In the genomic region with DNA sequence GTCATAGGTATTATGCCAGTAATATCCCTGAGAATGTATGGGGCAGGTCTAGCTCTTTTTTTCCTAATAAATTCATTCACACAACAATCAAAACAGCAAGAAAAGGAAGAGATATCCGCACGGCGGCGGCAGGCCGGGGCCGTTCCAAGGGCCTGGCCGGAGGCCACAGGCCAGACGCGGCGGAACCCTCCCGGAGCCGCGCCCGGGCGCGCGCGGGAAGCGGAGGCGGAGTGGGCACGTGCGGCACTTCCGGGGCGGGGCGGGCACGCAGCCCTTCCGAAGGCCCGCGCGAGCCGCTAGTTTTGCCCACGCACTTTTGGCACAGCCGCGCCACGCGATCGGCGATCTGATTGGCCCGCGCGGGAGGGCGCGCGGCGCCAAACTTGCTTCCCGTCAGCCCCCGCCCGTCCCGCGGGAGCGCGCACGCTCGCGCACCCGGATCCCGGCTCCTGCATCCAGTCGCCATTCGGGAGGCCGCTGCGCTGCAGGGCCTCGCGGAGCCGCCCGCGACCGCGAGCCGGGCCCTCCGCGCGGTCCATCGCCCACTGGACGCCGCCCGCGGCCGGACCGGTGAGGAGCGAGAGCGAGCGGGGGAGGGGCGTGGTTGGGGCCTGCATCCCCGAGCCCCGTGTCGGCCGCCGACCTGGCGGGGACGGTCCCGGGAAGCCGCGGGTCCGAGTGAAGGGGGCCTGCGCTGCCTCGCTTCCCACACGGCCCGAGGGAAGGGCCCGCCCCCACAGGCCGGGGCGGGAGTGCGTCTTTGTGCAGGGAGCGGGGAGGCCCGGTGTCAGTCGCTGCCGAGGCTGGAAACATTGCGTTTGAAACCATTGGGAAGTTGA, we compare ENCODE assay signal across 8 cellular contexts. TPM values are rescaled to one million over a fixed set of nuclear protein-coding genes. Genes with fewer than 3 reads are reported as not detected.
A peak's percentile ranks its signal among the peaks of the same experiment; 100 is the strongest.
DNase-seq lines count a peak whose midpoint lies in the region; ATAC-seq and TF ChIP-seq lines count a peak whose summit lies in the region.

A gene with protein sequence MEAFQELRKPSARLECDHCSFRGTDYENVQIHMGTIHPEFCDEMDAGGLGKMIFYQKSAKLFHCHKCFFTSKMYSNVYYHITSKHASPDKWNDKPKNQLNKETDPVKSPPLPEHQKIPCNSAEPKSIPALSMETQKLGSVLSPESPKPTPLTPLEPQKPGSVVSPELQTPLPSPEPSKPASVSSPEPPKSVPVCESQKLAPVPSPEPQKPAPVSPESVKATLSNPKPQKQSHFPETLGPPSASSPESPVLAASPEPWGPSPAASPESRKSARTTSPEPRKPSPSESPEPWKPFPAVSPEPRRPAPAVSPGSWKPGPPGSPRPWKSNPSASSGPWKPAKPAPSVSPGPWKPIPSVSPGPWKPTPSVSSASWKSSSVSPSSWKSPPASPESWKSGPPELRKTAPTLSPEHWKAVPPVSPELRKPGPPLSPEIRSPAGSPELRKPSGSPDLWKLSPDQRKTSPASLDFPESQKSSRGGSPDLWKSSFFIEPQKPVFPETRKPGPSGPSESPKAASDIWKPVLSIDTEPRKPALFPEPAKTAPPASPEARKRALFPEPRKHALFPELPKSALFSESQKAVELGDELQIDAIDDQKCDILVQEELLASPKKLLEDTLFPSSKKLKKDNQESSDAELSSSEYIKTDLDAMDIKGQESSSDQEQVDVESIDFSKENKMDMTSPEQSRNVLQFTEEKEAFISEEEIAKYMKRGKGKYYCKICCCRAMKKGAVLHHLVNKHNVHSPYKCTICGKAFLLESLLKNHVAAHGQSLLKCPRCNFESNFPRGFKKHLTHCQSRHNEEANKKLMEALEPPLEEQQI (plus strand): TSS at position 430 of the 839 bp plus-strand sequence. CDS start 9,340 bp downstream, outside the sequence.

- H4K20me1 ChIP-seq in MM.1S (ENCODE audit: insufficient read depth, low read length) (0 out of 2 replicates have a peak, but pooled peaks cover 3% of the 10 kb centered on the region), neural cell (ENCODE audit: insufficient read depth) (no peaks in the 10 kb centered on the region)

- peaks cover 50% of the 10 kb centered on the region for H3K4me1 Mint-ChIP-seq in stimulated activated naive CD8-positive, alpha-beta T cell treated with anti-CD3 and anti-CD28 coated beads, Interleukin-15, amount 100 ng/mL, for 72 hours

- ATAC-seq in stimulated activated naive CD8-positive, alpha-beta T cell treated with anti-CD3 and anti-CD28 coated beads, Interleukin-15, amount 100 ng/mL, for 72 hours, result peak; percentile 92

- peaks cover 33% of the 10 kb centered on the region for H3K4me1 ChIP-seq in MM.1S (ENCODE audit: low read length)

- H3K27me3 ChIP-seq in MM.1S (replicated peaks; ENCODE audit: insufficient read depth, low read length) (no peaks in the 10 kb centered on the region), neural cell (ENCODE audit: insufficient read depth, low read depth, low read length) (no peaks in the 10 kb centered on the region)

- H3K9me2 ChIP-seq in MM.1S (replicated peaks; ENCODE audit: insufficient read depth, low read length) (no peaks in the 10 kb centered on the region), neural cell (ENCODE audit: insufficient read depth, low read length) (no peaks in the 10 kb centered on the region)

- peak within 1 kb of the TSS; percentile 64 for H3K4me2 ChIP-seq in MM.1S (ENCODE audit: low read depth, low read length)
- H3K4me2 ChIP-seq in neural cell (ENCODE audit: low read length), result peak within 1 kb of the TSS; percentile 91

- peak; percentile 32 for TF ChIP-seq RAD21 in neural cell (conservative IDR thresholded peaks at IDR 0.05)

- H3K4me3 ChIP-seq in MM.1S (ENCODE audit: low read length) (peak within 1 kb of the TSS; percentile 61), fibroblast of villous mesenchyme (ENCODE audit: low read depth, low read length) (peak within 1 kb of the TSS; percentile 80), neural cell (ENCODE audit: low read length) (peak within 1 kb of the TSS; percentile 74)

- H3F3A ChIP-seq in MM.1S (ENCODE audit: insufficient read depth, low read length) (peaks cover 33% of the 10 kb centered on the region), neural cell (ENCODE audit: insufficient read depth, low read length, poor library complexity, severe bottlenecking) (no peaks in the 10 kb centered on the region)

- no peaks in the 10 kb centered on the region for H3K27me3 Mint-ChIP-seq in stimulated activated naive CD8-positive, alpha-beta T cell treated with anti-CD3 and anti-CD28 coated beads, Interleukin-15, amount 100 ng/mL, for 72 hours

- TF ChIP-seq CTCF in MM.1S (IDR thresholded peaks at IDR 0.05; ENCODE audit: low read length) (no peak), fibroblast of villous mesenchyme (IDR thresholded peaks at IDR 0.05; ENCODE audit: insufficient read depth, low read depth, low read length) (peak; percentile 14), neural cell (IDR thresholded peaks at IDR 0.05; ENCODE audit: poor library complexity, severe bottlenecking) (peak; percentile 40)

- H3K9ac ChIP-seq in MM.1S (ENCODE audit: low read length), result peak within 1 kb of the TSS; percentile 75
- peak within 1 kb of the TSS; percentile 85 for H3K9ac ChIP-seq in neural cell (ENCODE audit: low read length)

- H3K27ac Mint-ChIP-seq in stimulated activated naive CD8-positive, alpha-beta T cell treated with anti-CD3 and anti-CD28 coated beads, Interleukin-15, amount 100 ng/mL, for 72 hours, result peak within 1 kb of the TSS; percentile 98 to 99

- TF ChIP-seq EP300 in neural cell (conservative IDR thresholded peaks at IDR 0.05; ENCODE audit: poor library complexity, severe bottlenecking), result peak; percentile 64

- H3K9me3 ChIP-seq in MM.1S (replicated peaks; ENCODE audit: insufficient read depth, low read length), result no peaks in the 10 kb centered on the region
- H3K9me3 ChIP-seq in neural cell (ENCODE audit: low read length), result no peaks in the 10 kb centered on the region

- H2AFZ ChIP-seq in MM.1S (ENCODE audit: low read length) (peak within 1 kb of the TSS; percentile 58), neural cell (ENCODE audit: low read depth, low read length) (peak within 1 kb of the TSS; percentile 5)

- DNase-seq in GDM1 (lab: John Stamatoyannopoulos, UW) (peak; percentile 98), HCEC 1CT (peak; percentile 96), MM.1S (peak; percentile 95), SIG-M5 treated with dmso at 0.1 percent for 504 hours (lab: John Stamatoyannopoulos, UW; ENCODE audit: unreplicated experiment) (peak; percentile 97), activated gamma-delta T cell treated with Interleukin-2 at 50 U/mL for 16 hours (peak; percentile 83), fibroblast of villous mesenchyme (ENCODE audit: low read depth) (peak; percentile 96)
- peak; percentile 93 to 96 for DNase-seq in stimulated activated naive CD8-positive, alpha-beta T cell treated with anti-CD3 and anti-CD28 coated beads, Interleukin-15, amount 100 ng/mL, for 72 hours

- no peaks in the 10 kb centered on the region for H3K36me3 ChIP-seq in MM.1S (replicated peaks; ENCODE audit: insufficient read depth, low read length)
- no peaks in the 10 kb centered on the region for H3K36me3 ChIP-seq in neural cell (ENCODE audit: insufficient read depth, low read length)

- peaks cover 0 to 4% of the 10 kb centered on the region in 2 donors for H3K9me3 Mint-ChIP-seq in stimulated activated naive CD8-positive, alpha-beta T cell treated with anti-CD3 and anti-CD28 coated beads, Interleukin-15, amount 100 ng/mL, for 72 hours

- H3K79me2 ChIP-seq in MM.1S (ENCODE audit: low read length) (peaks cover 45% of the 10 kb centered on the region), neural cell (replicated peaks; ENCODE audit: insufficient read depth, low read length) (peaks cover 45% of the 10 kb centered on the region)

- peak within 1 kb of the TSS; percentile 75 to 91 for H3K4me3 Mint-ChIP-seq in stimulated activated naive CD8-positive, alpha-beta T cell treated with anti-CD3 and anti-CD28 coated beads, Interleukin-15, amount 100 ng/mL, for 72 hours

- H3K27ac ChIP-seq in MM.1S (ENCODE audit: low read length) (peak within 1 kb of the TSS; percentile 76), neural cell (ENCODE audit: low read length) (peak within 1 kb of the TSS; percentile 75)

TF ChIP-seq in neural cell, 6 proteins besides CTCF, POLR2A, EP300 and RAD21:
- peak; percentile 85 for TF ChIP-seq MXI1 (conservative IDR thresholded peaks at IDR 0.05; ENCODE audit: poor library complexity, severe bottlenecking)
- no peak for TF ChIP-seq EZH2 (IDR thresholded peaks at IDR 0.05; ENCODE audit: borderline replicate concordance, insufficient read depth, low read length, poor library complexity, severe bottlenecking)
- TF ChIP-seq POLR2AphosphoS5 (IDR thresholded peaks at IDR 0.05), result peak; percentile 81
- peak; percentile 33 for TF ChIP-seq SMC3 (conservative IDR thresholded peaks at IDR 0.05; ENCODE audit: poor library complexity)
- TF ChIP-seq, protein P1, sequence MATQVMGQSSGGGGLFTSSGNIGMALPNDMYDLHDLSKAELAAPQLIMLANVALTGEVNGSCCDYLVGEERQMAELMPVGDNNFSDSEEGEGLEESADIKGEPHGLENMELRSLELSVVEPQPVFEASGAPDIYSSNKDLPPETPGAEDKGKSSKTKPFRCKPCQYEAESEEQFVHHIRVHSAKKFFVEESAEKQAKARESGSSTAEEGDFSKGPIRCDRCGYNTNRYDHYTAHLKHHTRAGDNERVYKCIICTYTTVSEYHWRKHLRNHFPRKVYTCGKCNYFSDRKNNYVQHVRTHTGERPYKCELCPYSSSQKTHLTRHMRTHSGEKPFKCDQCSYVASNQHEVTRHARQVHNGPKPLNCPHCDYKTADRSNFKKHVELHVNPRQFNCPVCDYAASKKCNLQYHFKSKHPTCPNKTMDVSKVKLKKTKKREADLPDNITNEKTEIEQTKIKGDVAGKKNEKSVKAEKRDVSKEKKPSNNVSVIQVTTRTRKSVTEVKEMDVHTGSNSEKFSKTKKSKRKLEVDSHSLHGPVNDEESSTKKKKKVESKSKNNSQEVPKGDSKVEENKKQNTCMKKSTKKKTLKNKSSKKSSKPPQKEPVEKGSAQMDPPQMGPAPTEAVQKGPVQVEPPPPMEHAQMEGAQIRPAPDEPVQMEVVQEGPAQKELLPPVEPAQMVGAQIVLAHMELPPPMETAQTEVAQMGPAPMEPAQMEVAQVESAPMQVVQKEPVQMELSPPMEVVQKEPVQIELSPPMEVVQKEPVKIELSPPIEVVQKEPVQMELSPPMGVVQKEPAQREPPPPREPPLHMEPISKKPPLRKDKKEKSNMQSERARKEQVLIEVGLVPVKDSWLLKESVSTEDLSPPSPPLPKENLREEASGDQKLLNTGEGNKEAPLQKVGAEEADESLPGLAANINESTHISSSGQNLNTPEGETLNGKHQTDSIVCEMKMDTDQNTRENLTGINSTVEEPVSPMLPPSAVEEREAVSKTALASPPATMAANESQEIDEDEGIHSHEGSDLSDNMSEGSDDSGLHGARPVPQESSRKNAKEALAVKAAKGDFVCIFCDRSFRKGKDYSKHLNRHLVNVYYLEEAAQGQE (IDR thresholded peaks at IDR 0.05; ENCODE audit: borderline replicate concordance), result peak; percentile 68
- peak; percentile 84 for TF ChIP-seq TAF1 (IDR thresholded peaks at IDR 0.05; ENCODE audit: low read depth)

RNA-seq across cellular contexts. Expression of the gene that starts here (rescaled TPM):
- 16.1 and 16.8 TPM in 2 replicates for total RNA-seq in fibroblast of villous mesenchyme
- 9.1 and 13.0 TPM in 2 replicates for polyA plus RNA-seq in neural cell
- polyA minus RNA-seq in neural cell, result 22.2 and 25.6 TPM in 2 replicates

Comparison
In these comparisons a context has a peak if more than half of its experiments do, and no peak if none do; other contexts are left out.
1. Peak in every context shown above with its lines: DNase-seq, ATAC-seq, H3K4me3 ChIP-seq and H3K27ac ChIP-seq.